8 cellular contexts compared by ENCODE assay signal in genomic region chr3:54830658-54831057, GRCh38.
DNase-seq lines count a peak whose midpoint lies in the region; ATAC-seq and TF ChIP-seq lines count a peak whose summit lies in the region.

No MANE protein-coding gene starts in this region.

- no CpG with 5 or more reads among the region's 8 CpGs for WGBS in iPS DF 6.9 (ENCODE audit: insufficient coverage, insufficient read length)

- H3K27me3 ChIP-seq in BE2C: no peaks in the 10 kb centered on the region
- no peaks in the 10 kb centered on the region for H3K27me3 ChIP-seq in iPS DF 6.9 (ENCODE audit: control insufficient read depth, insufficient read depth, low read length)

- H3K4me1 ChIP-seq in BE2C (no peaks in the 10 kb centered on the region), iPS DF 6.9 (ENCODE audit: control insufficient read depth, insufficient read depth, low read length) (no peaks in the 10 kb centered on the region)

- DNase-seq in BE2C (peak; percentile 16), GM13977 (ENCODE audit: low spot score) (peak; percentile 28), RPMI7951 (ENCODE audit: low read depth) (peak; percentile 65), iPS DF 6.9 (ENCODE audit: low read depth, low spot score) (peak; percentile 63), SK-N-DZ (ENCODE audit: low spot score) (no peak)

- no peaks in the 10 kb centered on the region for H3K36me3 ChIP-seq in BE2C
- H3K36me3 ChIP-seq in iPS DF 6.9 (ENCODE audit: control insufficient read depth, insufficient read depth, low read length): no peaks in the 10 kb centered on the region

- in situ Hi-C loops in GM13977 (cut with MboI; ENCODE audit: low pct_unique_long_range_greater_than_20kb, low sequenced_read_pairs, unreplicated experiment): no loop called here

- H3K27ac ChIP-seq in iPS DF 6.9 (ENCODE audit: low read length): no peak overlapping the region

- TF ChIP-seq CTCF in BE2C (IDR thresholded peaks at IDR 0.05; ENCODE audit: low read depth, low read length) (peak; percentile 58), GM13977 (IDR thresholded peaks at IDR 0.05; ENCODE audit: extremely low read depth, insufficient read depth, missing control alignments) (peak; percentile 73)

- H3K9me3 ChIP-seq in BE2C (no peaks in the 10 kb centered on the region), iPS DF 6.9 (ENCODE audit: control insufficient read depth, insufficient read depth, low read length) (no peaks in the 10 kb centered on the region)

- ATAC-seq in GM21367 (IDR thresholded peaks at IDR 0.05; ENCODE audit: unreplicated experiment): no peak
- ATAC-seq in HG02759 (IDR thresholded peaks at IDR 0.05; ENCODE audit: unreplicated experiment): no peak
- no peak for ATAC-seq in HG03280 (IDR thresholded peaks at IDR 0.05; ENCODE audit: unreplicated experiment)

- no peak overlapping the region for H3K4me3 ChIP-seq in BE2C (ENCODE audit: low read depth, low read length)
- no peak overlapping the region for H3K4me3 ChIP-seq in iPS DF 6.9 (ENCODE audit: low read length)
